In genomic region chr5:156893517-156893916, GRCh38 we compare ENCODE assay signal across 13 cellular contexts. TPM values are rescaled to one million over a fixed set of nuclear protein-coding genes. Genes with fewer than 3 reads are reported as not detected.
DNase-seq lines count a peak whose midpoint lies in the region; ATAC-seq, FAIRE-seq and TF ChIP-seq lines count a peak whose summit lies in the region.
"Had no signal": no experiment of that assay in that cellular context is flagged by ENCODE, and none has a peak within 500 bp of the region (broad histone marks: within the 10 kb centered on the region; RNA-seq: fewer than 3 reads in every experiment).

No MANE protein-coding gene starts in this region.

- H3K9me3 ChIP-seq in SU-DHL-6 (ENCODE audit: insufficient read depth, low read length): no peaks in the 10 kb centered on the region
- H3K9me3 ChIP-seq: sigmoid colon had no signal

- peak overlapping the region; percentile 47 for H3K9ac ChIP-seq in SU-DHL-6 (ENCODE audit: low read length)

- TF ChIP-seq CTCF in SU-DHL-6 (IDR thresholded peaks at IDR 0.05; ENCODE audit: insufficient read depth, low read length, poor library complexity, severe bottlenecking): no peak

- DNase-seq in GM12891 (ENCODE audit: insufficient read length, low spot score) (no peak), NCI-H2107 treated with DMSO at 0.1 percent for 48 hours (lab: John Stamatoyannopoulos, UW; ENCODE audit: unreplicated experiment) (no peak), foreskin melanocyte (no peak), amygdala (lab: John Stamatoyannopoulos, UW) (no peak), H7 (no peak)
- DNase-seq: dermis blood vessel endothelial cell; NCI-H2171 treated with DMSO at 0.1 percent for 48 hours; sigmoid colon; stimulated activated CD8-positive, alpha-beta memory T cell treated with anti-CD3 and anti-CD28 coated beads, Interleukin-4, amount 100 ng/mL, for 48 hours had no signal

- no peaks in the 10 kb centered on the region for H3K79me2 ChIP-seq in SU-DHL-6 (ENCODE audit: insufficient read depth, low read length)

- FAIRE-seq in GM12891 (lab: Jason Lieb, UNC): peak; percentile 55

- H3K4me3 ChIP-seq in SU-DHL-6 (ENCODE audit: insufficient read depth, low read length, poor library complexity, severe bottlenecking) (no peak overlapping the region), H7 (ENCODE audit: insufficient read depth, low read depth, low read length) (no peak overlapping the region)
- H3K4me3 ChIP-seq: sigmoid colon had no signal

- H4K20me1 ChIP-seq in SU-DHL-6 (ENCODE audit: low read depth, low read length): no peaks in the 10 kb centered on the region

- H3K36me3 ChIP-seq in SU-DHL-6 (ENCODE audit: low read length) (no peaks in the 10 kb centered on the region), H7 (replicated peaks; ENCODE audit: control insufficient read depth, insufficient read depth, low read length) (no peaks in the 10 kb centered on the region)
- H3K36me3 ChIP-seq: sigmoid colon had no signal

- H3F3A ChIP-seq in SU-DHL-6 (ENCODE audit: insufficient read depth): peaks cover 20% of the 10 kb centered on the region

- H2AFZ ChIP-seq in SU-DHL-6 (ENCODE audit: low read depth, low read length, severe bottlenecking): no peak overlapping the region

- peak overlapping the region; percentile 49 for H3K4me2 ChIP-seq in SU-DHL-6 (ENCODE audit: low read depth, low read length, poor library complexity, severe bottlenecking)

- no peak for TF ChIP-seq POLR2A in GM12891 (IDR thresholded peaks at IDR 0.05; ENCODE audit: low read depth, low read length)

- H3K27me3 ChIP-seq in SU-DHL-6 (ENCODE audit: low read length): no peaks in the 10 kb centered on the region
- H3K27me3 ChIP-seq in H7 (ENCODE audit: control insufficient read depth, insufficient read depth, low read length): no peaks in the 10 kb centered on the region
- H3K27me3 ChIP-seq: sigmoid colon had no signal

- H3K9me2 ChIP-seq in SU-DHL-6 (replicated peaks; ENCODE audit: insufficient read depth, low read length): no peaks in the 10 kb centered on the region

- peak overlapping the region; percentile 91 for H3K27ac ChIP-seq in SU-DHL-6 (ENCODE audit: low read depth, low read length)
- H3K27ac ChIP-seq: sigmoid colon had no signal

- ATAC-seq in GM19463 (IDR thresholded peaks at IDR 0.05; ENCODE audit: unreplicated experiment) (peak; percentile 60), HG03025 (IDR thresholded peaks at IDR 0.05; ENCODE audit: low FRiP score, unreplicated experiment) (peak; percentile 65)

TF ChIP-seq in GM12891, 5 proteins besides CTCF, POLR2A, EP300 and RAD21:
- TF ChIP-seq SPI1 (IDR thresholded peaks at IDR 0.05; ENCODE audit: low read depth, low read length) (peak; percentile 92), POU2F2 (IDR thresholded peaks at IDR 0.05; ENCODE audit: low read depth, low read length) (no peak)

RNA-seq across cellular contexts. Expression of gene PPP1R2B, which starts 43.4 kb away (rescaled TPM):
- polyA plus RNA-seq in GM12891 (2012; ENCODE audit: low read depth, missing spikeins): not detected
- total RNA-seq in H7 (2014; rRNA removed; shearing (Covaris generic)): not detected in 2 replicates
- total RNA-seq: glomerular endothelial cell, sigmoid colon had no signal
